ENCODE assay signal across 13 cellular contexts in genomic region chr16:27341971-27342370, GRCh38.
"Had no signal": no experiment of that assay in that cellular context is flagged by ENCODE, and none has a peak within 500 bp of the region (broad histone marks: within the 10 kb centered on the region; RNA-seq: fewer than 3 reads in every experiment).

No MANE protein-coding gene starts in this region.

- H3K4me3 ChIP-seq: cardiac muscle cell, sigmoid colon, testis had no signal

- H3K27ac ChIP-seq: cardiac muscle cell, parathyroid adenoma, testis had no signal

- ATAC-seq: effector memory CD8-positive, alpha-beta T cell; left ventricle myocardium superior; stimulated activated effector memory CD8-positive, alpha-beta T cell treated with anti-CD3 and anti-CD28 coated beads, Interleukin-12 subunit alpha, Interleukin-12 subunit beta, amount 100 ng/mL, for 72 hours had no signal

- H3K4me3 Mint-ChIP-seq: activated naive CD8-positive, alpha-beta T cell treated with anti-CD3 and anti-CD28 coated beads for 36 hours; effector memory CD8-positive, alpha-beta T cell; memory B cell; stimulated activated effector memory CD8-positive, alpha-beta T cell treated with anti-CD3 and anti-CD28 coated beads, Interleukin-12 subunit alpha, Interleukin-12 subunit beta, amount 100 ng/mL, for 72 hours; type B pancreatic cell had no signal

- H3K27ac Mint-ChIP-seq: memory B cell; stimulated activated effector memory CD8-positive, alpha-beta T cell treated with anti-CD3 and anti-CD28 coated beads, Interleukin-12 subunit alpha, Interleukin-12 subunit beta, amount 100 ng/mL, for 72 hours; type B pancreatic cell had no signal

- H3K4me1 ChIP-seq: parathyroid adenoma, testis had no signal

- H3K9me3 ChIP-seq: sigmoid colon, testis had no signal

- DNase-seq: activated CD4-positive, alpha-beta T cell treated with anti-CD3 and anti-CD28 coated beads for 48 hours; activated naive CD8-positive, alpha-beta T cell treated with anti-CD3 and anti-CD28 coated beads for 36 hours; amygdala; effector memory CD8-positive, alpha-beta T cell; left ventricle myocardium superior; sigmoid colon; stimulated activated CD4-positive, alpha-beta T cell treated with anti-CD3 and anti-CD28 coated beads, Interleukin-4, amount 100 ng/mL, for 24 hours; testis had no signal

- H3K9me3 Mint-ChIP-seq: activated naive CD8-positive, alpha-beta T cell treated with anti-CD3 and anti-CD28 coated beads for 36 hours; effector memory CD8-positive, alpha-beta T cell; memory B cell; stimulated activated effector memory CD8-positive, alpha-beta T cell treated with anti-CD3 and anti-CD28 coated beads, Interleukin-12 subunit alpha, Interleukin-12 subunit beta, amount 100 ng/mL, for 72 hours; type B pancreatic cell had no signal

- H3K27me3 ChIP-seq: cardiac muscle cell, sigmoid colon, testis had no signal

- H3K27me3 Mint-ChIP-seq: activated naive CD8-positive, alpha-beta T cell treated with anti-CD3 and anti-CD28 coated beads for 36 hours; effector memory CD8-positive, alpha-beta T cell; memory B cell; type B pancreatic cell had no signal
